11 cellular contexts compared by ENCODE assay signal in genomic region chr6:36692220-36692619, GRCh38. TPM values are rescaled to one million over a fixed set of nuclear protein-coding genes. Genes with fewer than 3 reads are reported as not detected.
A peak's percentile ranks its signal among the peaks of the same experiment; 100 is the strongest.
DNase-seq lines count a peak whose midpoint lies in the region; ATAC-seq and TF ChIP-seq lines count a peak whose summit lies in the region.
"Had no signal": no experiment of that assay in that cellular context is flagged by ENCODE, and none has a peak within 500 bp of the region (broad histone marks: within the 10 kb centered on the region; RNA-seq: fewer than 3 reads in every experiment).

No MANE protein-coding gene starts in this region.

- H3K9me3 ChIP-seq in left lung (no peaks in the 10 kb centered on the region), vagina (no peaks in the 10 kb centered on the region), colonic mucosa (no peaks in the 10 kb centered on the region)

- peak overlapping the region in 1 of 2 donors; percentile 53 for H3K27ac ChIP-seq in left lung
- H3K27ac ChIP-seq in vagina = no peak overlapping the region
- H3K27ac ChIP-seq in colonic mucosa = no peak overlapping the region

- peak; percentile 85 for DNase-seq in SKM-1 (lab: John Stamatoyannopoulos, UW; ENCODE audit: unreplicated experiment)
- DNase-seq in left lung = no peak
- DNase-seq in NCI-H1694 (lab: John Stamatoyannopoulos, UW) = no peak
- DNase-seq in vagina (ENCODE audit: extremely low spot score in 2 of 2) = no peak
- no peak for DNase-seq in colonic mucosa
- DNase-seq in inferior parietal cortex (ENCODE audit: extremely low spot score) = no peak
- DNase-seq: activated CD8-positive, alpha-beta memory T cell treated with anti-CD3 and anti-CD28 coated beads, Interleukin-2, amount 50 U/mL, for 48 hours; NCI-H1092 had no signal

- TF ChIP-seq POLR2A in GM15510 (IDR thresholded peaks at IDR 0.05; ENCODE audit: borderline replicate concordance, extremely low read depth, insufficient read length) = peak; percentile 19
- no peak for TF ChIP-seq POLR2A in vagina (IDR thresholded peaks at IDR 0.05)

- H3K9ac ChIP-seq in colonic mucosa (ENCODE audit: low read depth in 2 of 2, low read length in 2 of 2) = no peak overlapping the region

- intact Hi-C loops in left lung (cut with DNase I) = no loop called here
- intact Hi-C loops in vagina (cut with DNase I) = no loop called here
- intact Hi-C loops in colonic mucosa (cut with DNase I) = loop anchor here (5.0 to 10.0 kb wide), 2 partner anchors 70 to 277 kb away; no protein-coding TSS in a partner anchor

- TF ChIP-seq CTCF in left lung (IDR thresholded peaks at IDR 0.05) (no peak), vagina (IDR thresholded peaks at IDR 0.05) (no peak), colonic mucosa (IDR thresholded peaks at IDR 0.05) (no peak)

- H3K4me3 ChIP-seq in left lung = no peak overlapping the region
- no peak overlapping the region for H3K4me3 ChIP-seq in vagina
- H3K4me3 ChIP-seq in colonic mucosa = no peak overlapping the region

- H3K4me1 ChIP-seq in left lung = peaks cover 0 to 20% of the 10 kb centered on the region in 2 donors
- H3K4me1 ChIP-seq in vagina = peaks cover 8% of the 10 kb centered on the region
- H3K4me1 ChIP-seq in colonic mucosa = no peaks in the 10 kb centered on the region

- peak; percentile 52 for ATAC-seq in HG02610 (IDR thresholded peaks at IDR 0.05; ENCODE audit: unreplicated experiment)
- peak; percentile 45 for ATAC-seq in left lung

- no peaks in the 10 kb centered on the region for H3K27me3 ChIP-seq in left lung
- no peaks in the 10 kb centered on the region for H3K27me3 ChIP-seq in vagina
- no peaks in the 10 kb centered on the region for H3K27me3 ChIP-seq in colonic mucosa

- H3K36me3 ChIP-seq in left lung (peaks cover 0 to 11% of the 10 kb centered on the region in 2 donors), vagina (peaks cover 0 to 4% of the 10 kb centered on the region in 2 donors), colonic mucosa (no peaks in the 10 kb centered on the region)

RNA-seq across cellular contexts. Expression of gene RAB44, which starts 5.4 kb away (rescaled TPM):
- total RNA-seq in left lung (under 1 TPM; 0.26 to 0.37 TPM), vagina (0.49 TPM), colonic mucosa (under 1 TPM; 0.08 to 0.30 TPM)
- total RNA-seq: skeletal muscle tissue had no signal

RNA-seq across cellular contexts. Expression of gene CDKN1A, which starts 13.7 kb away (rescaled TPM):
- total RNA-seq in left lung = 100 to 1,000 TPM in 1 of 2 donors, 10 to 100 TPM in 1; 66.9 to 240 TPM
- total RNA-seq in vagina = 169 TPM
- total RNA-seq in colonic mucosa = 100 to 1,000 TPM; 157 to 286 TPM
